Comparison of ENCODE assay signal across 9 cellular contexts in the genomic region with DNA sequence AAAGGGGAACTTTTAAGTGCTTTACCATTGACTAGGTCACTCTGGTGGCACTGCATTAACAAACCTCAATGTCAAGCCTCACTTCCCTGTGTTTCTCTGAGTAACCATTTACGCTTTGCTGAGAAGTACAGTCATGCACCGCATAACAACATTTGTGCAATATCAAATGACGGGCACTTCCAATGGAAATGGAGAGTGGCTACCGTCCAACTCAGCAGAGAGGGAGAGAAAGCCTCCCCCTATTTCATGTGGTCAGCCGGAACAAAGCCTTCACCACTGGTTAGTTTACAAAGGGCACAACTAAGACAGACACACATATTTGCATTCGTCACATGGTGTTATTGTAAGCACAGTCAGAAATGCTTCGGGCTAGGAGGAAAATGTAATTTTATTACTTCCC.
DNase-seq lines count a peak whose midpoint lies in the region; ATAC-seq, FAIRE-seq and TF ChIP-seq lines count a peak whose summit lies in the region.
"Had no signal": no experiment of that assay in that cellular context is flagged by ENCODE, and none has a peak within 500 bp of the region (broad histone marks: within the 10 kb centered on the region; RNA-seq: fewer than 3 reads in every experiment).

No MANE protein-coding gene starts in this region.

- H3K14ac ChIP-seq in H1 (ENCODE audit: insufficient read length) = no peak overlapping the region

- DNase-seq in HS-27A (ENCODE audit: low read depth) = peak; percentile 86
- DNase-seq in NCI-H748 (lab: John Stamatoyannopoulos, UW; ENCODE audit: unreplicated experiment) = peak; percentile 74
- DNase-seq in H1 (ENCODE audit: low read depth in 1 of 2, low spot score in 2 of 2) = no peak
- peak; percentile 63 for DNase-seq in retinal pigment epithelial cell (ENCODE audit: low read depth)
- DNase-seq in NCI-H1930 (lab: John Stamatoyannopoulos, UW) = no peak
- no peak for DNase-seq in right cardiac atrium
- DNase-seq: H9 had no signal

- H3K79me1 ChIP-seq in H1 (ENCODE audit: low read depth, low read length) = no peaks in the 10 kb centered on the region

- FAIRE-seq in H1 (lab: Jason Lieb, UNC) = no peak

- 0 out of 2 replicates have a peak overlapping the region, but pooled peaks have one; percentile 64 for H2AFZ ChIP-seq in H1 (ENCODE audit: low read length)

- no peak overlapping the region for H2AK5ac ChIP-seq in H1 (ENCODE audit: low read depth, low read length)

- no peak overlapping the region for H3K9ac ChIP-seq in H1 (replicated peaks in 1 of 4; ENCODE audit: extremely low read depth in 1 of 4, low read depth in 3 of 4, low read length in 3 of 4)

- no peak overlapping the region for H3K4ac ChIP-seq in H1 (replicated peaks; ENCODE audit: insufficient read length, low read depth, low read length)

- no peak for TF ChIP-seq POLR2A in H1 (IDR thresholded peaks at IDR 0.05; ENCODE audit: control extremely low read depth in 1 of 2, low read depth in 2 of 2, low read length in 2 of 2)

- POLR2A ChIA-PET in H1 (lab: Charles Lee; ENCODE audit: partially characterized antibody) = no interaction called here

- no peak for TF ChIP-seq CTCF in H1 (IDR thresholded peaks at IDR 0.05; ENCODE audit: control extremely low read depth in 1 of 3, insufficient read depth in 1 of 3, low read depth in 1 of 3, low read length in 3 of 3)
- TF ChIP-seq CTCF in retinal pigment epithelial cell (conservative IDR thresholded peaks at IDR 0.05; ENCODE audit: low read depth, low read length) = no peak

- H3K56ac ChIP-seq in H1 (replicated peaks; ENCODE audit: insufficient read length, low read depth, low read length) = no peak overlapping the region

- H3K79me2 ChIP-seq in H1 (ENCODE audit: control insufficient read depth in 1 of 2, insufficient read depth in 2 of 2, low read length in 2 of 2) = no peaks in the 10 kb centered on the region

- no peaks in the 10 kb centered on the region for H3K27me3 ChIP-seq in H1 (replicated peaks in 1 of 4; ENCODE audit: control insufficient read depth in 3 of 4, extremely low read depth in 1 of 4, insufficient read depth in 3 of 4, low read length in 3 of 4)
- H3K27me3 ChIP-seq in right cardiac atrium (ENCODE audit: control insufficient read depth, insufficient read depth) = no peaks in the 10 kb centered on the region

- H3K4me2 ChIP-seq in H1 (ENCODE audit: insufficient read depth in 1 of 2, low read depth in 2 of 2, low read length in 2 of 2) = no peak overlapping the region

- H3K4me3 ChIP-seq in H1 (ENCODE audit: extremely low read depth in 1 of 4, insufficient read depth in 2 of 4, low read depth in 3 of 4, low read length in 4 of 4) = no peak overlapping the region
- no peak overlapping the region for H3K4me3 ChIP-seq in retinal pigment epithelial cell (ENCODE audit: low read length)
- no peak overlapping the region for H3K4me3 ChIP-seq in right cardiac atrium (ENCODE audit: low read length)

- H2BK15ac ChIP-seq in H1 (ENCODE audit: low read length) = no peak overlapping the region

- H3K9me3 ChIP-seq in H1 (ENCODE audit: insufficient read depth in 2 of 2, low read depth in 1 of 2, low read length in 1 of 2) = peaks cover 5 to 11% of the 10 kb centered on the region in 2 experiments; a peak in 3 of 4 replicates
- H3K9me3 ChIP-seq in right cardiac atrium (ENCODE audit: control insufficient read depth, low read length) = no peaks in the 10 kb centered on the region

- H3K23ac ChIP-seq in H1 (ENCODE audit: insufficient read length) = no peak overlapping the region

- H4K20me1 ChIP-seq in H1 (replicated peaks in 1 of 2; ENCODE audit: control insufficient read depth in 1 of 2, insufficient read depth in 2 of 2, low read length in 2 of 2) = no peaks in the 10 kb centered on the region

- H2BK12ac ChIP-seq in H1 (ENCODE audit: low read depth, low read length) = no peak overlapping the region

- no peak overlapping the region for H4K8ac ChIP-seq in H1 (ENCODE audit: extremely low read depth, insufficient read depth, low read length)

- CTCF ChIA-PET in H1 (lab: Charles Lee; ENCODE audit: partially characterized antibody) = no interaction called here

- H2BK120ac ChIP-seq in H1 (replicated peaks; ENCODE audit: low read depth, low read length) = no peak overlapping the region

- H2BK20ac ChIP-seq in H1 (ENCODE audit: low read length) = no peak overlapping the region

- intact Hi-C loops in right cardiac atrium (cut with DNase I) = no loop called here

- no peak overlapping the region for H3K27ac ChIP-seq in H1 (ENCODE audit: low read depth, low read length)
- H3K27ac ChIP-seq in right cardiac atrium (ENCODE audit: low read length) = no peak overlapping the region

- H3K4me1 ChIP-seq in H1 (replicated peaks in 1 of 4; ENCODE audit: control insufficient read depth in 3 of 4, insufficient read depth in 4 of 4, low read length in 3 of 4) (no peaks in the 10 kb centered on the region), right cardiac atrium (ENCODE audit: control insufficient read depth, insufficient read depth, low read length) (no peaks in the 10 kb centered on the region)

- 88% methylated on average over 7 of the region's 7 CpGs; no CpG with 5 or more reads in 1 of the 2 experiments for WGBS in H1 (ENCODE audit: extremely low coverage in 1 of 2, insufficient coverage in 1 of 2, insufficient read length in 1 of 2, insufficient replicate concordance in 2 of 2, low coverage in 1 of 2, low lambda C conversion rate in 2 of 2, missing lambda C conversion rate in 1 of 2), 2 experiments
- 78% methylated on average over 7 of the region's 7 CpGs for WGBS in right cardiac atrium

- no peak overlapping the region for H4K5ac ChIP-seq in H1 (ENCODE audit: insufficient read length, low read depth, low read length)

- H4K91ac ChIP-seq in H1 (replicated peaks; ENCODE audit: insufficient read length, low read length) = no peak overlapping the region

- no peaks in the 10 kb centered on the region for H3K23me2 ChIP-seq in H1 (ENCODE audit: low read depth, low read length)

- TF ChIP-seq EP300 in H1 (IDR thresholded peaks at IDR 0.05; ENCODE audit: borderline replicate concordance in 1 of 2, low read depth in 2 of 2, low read length in 2 of 2) = no peak

- H2BK5ac ChIP-seq in H1 (ENCODE audit: low read depth, low read length) = no peak overlapping the region

- H3K36me3 ChIP-seq in H1 (ENCODE audit: control insufficient read depth in 2 of 4, insufficient read depth in 4 of 4, low read length in 3 of 4) = no peaks in the 10 kb centered on the region

- ATAC-seq in GM21737 (IDR thresholded peaks at IDR 0.05; ENCODE audit: unreplicated experiment) = no peak
- no peak for ATAC-seq in right cardiac atrium
- no peak for ATAC-seq in GM21825 (IDR thresholded peaks at IDR 0.05; ENCODE audit: unreplicated experiment)

- no peak for TF ChIP-seq RAD21 in H1 (IDR thresholded peaks at IDR 0.05 in 1 of 2, conservative IDR thresholded peaks at IDR 0.05 in 1 of 2; ENCODE audit: low read depth in 2 of 2, low read length in 2 of 2)

- H3K18ac ChIP-seq in H1 (ENCODE audit: extremely low read depth, low read length) = no peak overlapping the region

TF ChIP-seq in H1, 55 proteins besides CTCF, POLR2A, EP300 and RAD21:
- TF ChIP-seq SUZ12 (IDR thresholded peaks at IDR 0.05; ENCODE audit: low read length) (no peak), SIX5 (IDR thresholded peaks at IDR 0.05; ENCODE audit: low read depth, low read length) (no peak)

Comparison
In these comparisons a context has a peak if more than half of its experiments do, and no peak if none do; other contexts are left out.
1. DNase-seq: peak in HS-27A (single experiment), NCI-H748 (single experiment) and retinal pigment epithelial cell (single experiment); none in H1 (0 of 2), NCI-H1930 (0 of 2) and right cardiac atrium (0 of 3).